In the genomic region with DNA sequence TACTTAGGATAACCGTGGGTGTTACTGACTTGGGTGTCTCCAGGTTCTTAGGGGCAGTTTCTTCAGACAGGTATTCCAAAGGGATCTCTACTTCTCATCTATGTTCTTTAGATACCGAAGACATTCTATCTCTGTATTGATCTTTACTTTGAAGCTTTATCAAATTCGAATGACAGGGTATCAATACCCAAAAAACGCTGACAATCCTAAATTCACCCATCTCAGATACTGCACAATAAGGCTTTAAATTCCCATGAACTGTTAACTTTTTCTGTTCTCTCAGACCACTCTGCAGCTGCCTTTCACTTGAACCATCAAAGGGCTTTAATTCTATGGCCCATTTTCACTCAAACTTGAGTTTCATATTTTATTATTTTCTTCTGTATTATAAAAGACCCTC, we compare ENCODE assay signal across 23 cellular contexts.
A peak's percentile ranks its signal among the peaks of the same experiment; 100 is the strongest.
DNase-seq lines count a peak whose midpoint lies in the region; ATAC-seq, FAIRE-seq and TF ChIP-seq lines count a peak whose summit lies in the region.
"Had no signal": no experiment of that assay in that cellular context is flagged by ENCODE, and none has a peak within 500 bp of the region (broad histone marks: within the 10 kb centered on the region; RNA-seq: fewer than 3 reads in every experiment).

No MANE protein-coding gene starts in this region.

- H3K4me1 ChIP-seq in HepG2 (ENCODE audit: insufficient read depth, low read length) (peaks cover 14% of the 10 kb centered on the region), right lobe of liver (no peaks in the 10 kb centered on the region), K562 (replicated peaks in 1 of 2; ENCODE audit: control insufficient read depth in 2 of 2, insufficient read depth in 2 of 2, low read length in 2 of 2) (peaks cover 21 to 25% of the 10 kb centered on the region in 2 experiments; a peak in 4 of 5 replicates)
- H3K4me1 ChIP-seq: BE2C had no signal

- WGBS in HepG2 (ENCODE audit: low lambda C conversion rate) = 77% methylated on average over 4 of the region's 4 CpGs
- 74% methylated on average over 4 of the region's 4 CpGs for WGBS in right lobe of liver (ENCODE audit: insufficient coverage, low coverage, low lambda C conversion rate, missing lambda C conversion rate)
- 50% methylated on average over 4 of the region's 4 CpGs for WGBS in K562 (ENCODE audit: insufficient coverage, low coverage, missing lambda C conversion rate)

- H3K9me3 Mint-ChIP-seq in stimulated activated memory B cell treated with anti-CD40 and anti-IgM and Interleukin-4, amounts not matched to agents 10 μg/mL and 1 μg/mL and 100 μg/mL, for 72 hours = peaks cover 3% of the 10 kb centered on the region
- H3K9me3 Mint-ChIP-seq in endothelial cell (ENCODE audit: unreplicated experiment) = no peaks in the 10 kb centered on the region
- H3K9me3 Mint-ChIP-seq: CD14-positive monocyte; CD4-positive, alpha-beta T cell; CD8-positive, alpha-beta memory T cell; GM23338; H9 had no signal

- TF ChIP-seq RAD21 in HepG2 (CRISPR knock-in tag; IDR thresholded peaks at IDR 0.05) (no peak), K562 (CRISPR knock-in tag; conservative IDR thresholded peaks at IDR 0.05 in 1 of 2, IDR thresholded peaks at IDR 0.05 in 1 of 2) (no peak)

- H3K27ac ChIP-seq in HepG2 (ENCODE audit: extremely low read length, insufficient read depth, low read length) = no peak overlapping the region
- no peak overlapping the region for H3K27ac ChIP-seq in right lobe of liver
- no peak overlapping the region for H3K27ac ChIP-seq in K562 (ENCODE audit: extremely low read depth, low read depth, low read length)
- H3K27ac ChIP-seq: 22Rv1; BLaER1 treated with 17β-estradiol and CSF1 and Interleukin-3, amounts not matched to agents 10 nM and 100 nM had no signal

- H3K36me3 Mint-ChIP-seq in stimulated activated memory B cell treated with anti-CD40 and anti-IgM and Interleukin-4, amounts not matched to agents 10 μg/mL and 1 μg/mL and 100 μg/mL, for 72 hours = peaks cover 28% of the 10 kb centered on the region
- H3K36me3 Mint-ChIP-seq in endothelial cell (ENCODE audit: low read depth, unreplicated experiment) = no peaks in the 10 kb centered on the region
- H3K36me3 Mint-ChIP-seq: CD14-positive monocyte had no signal

- TF ChIP-seq EP300 in HepG2 (IDR thresholded peaks at IDR 0.05; ENCODE audit: low read depth in 2 of 2, low read length in 2 of 2) (no peak), HepG2 (CRISPR knock-in tag; IDR thresholded peaks at IDR 0.05; ENCODE audit: borderline replicate concordance) (no peak), K562 (IDR thresholded peaks at IDR 0.05; ENCODE audit: low read length) (no peak)

- H2AFZ ChIP-seq in HepG2 (ENCODE audit: low read length) = no peak overlapping the region
- H2AFZ ChIP-seq in K562 (ENCODE audit: low read depth, low read length) = no peak overlapping the region
- H2AFZ ChIP-seq: GM23338 had no signal

- no peaks in the 10 kb centered on the region for H3K36me3 ChIP-seq in HepG2 (replicated peaks in 1 of 2; ENCODE audit: control insufficient read depth in 1 of 2, insufficient read depth in 2 of 2, low read length in 2 of 2)
- H3K36me3 ChIP-seq in right lobe of liver = no peaks in the 10 kb centered on the region
- no peaks in the 10 kb centered on the region for H3K36me3 ChIP-seq in K562 (ENCODE audit: control insufficient read depth, insufficient read depth, low read length)
- H3K36me3 ChIP-seq: BE2C; BLaER1 treated with 17β-estradiol and CSF1 and Interleukin-3, amounts not matched to agents 10 nM and 100 nM had no signal

- peak overlapping the region; percentile 93 for H3K27ac Mint-ChIP-seq in stimulated activated memory B cell treated with anti-CD40 and anti-IgM and Interleukin-4, amounts not matched to agents 10 μg/mL and 1 μg/mL and 100 μg/mL, for 72 hours
- H3K27ac Mint-ChIP-seq in endothelial cell (ENCODE audit: unreplicated experiment) = no peak overlapping the region
- H3K27ac Mint-ChIP-seq: CD14-positive monocyte; CD4-positive, alpha-beta T cell; GM23338; H9 had no signal

- H3K9ac ChIP-seq in HepG2 (ENCODE audit: insufficient read depth, low read depth, low read length) (no peak overlapping the region), K562 (ENCODE audit: insufficient read depth in 1 of 2, low read depth in 2 of 2, low read length in 2 of 2) (no peak overlapping the region)
- H3K9ac ChIP-seq: BLaER1 treated with 17β-estradiol and CSF1 and Interleukin-3, amounts not matched to agents 10 nM and 100 nM had no signal

- CTCF ChIA-PET in HepG2 (lab: Yijun Ruan, JAX; ENCODE audit: low intra/inter-chr PET ratio, low total read pairs) = no interaction called here
- CTCF ChIA-PET in K562 (lab: Yijun Ruan, JAX; ENCODE audit: low intra/inter-chr PET ratio) = no interaction called here

- no peaks in the 10 kb centered on the region for H4K20me1 ChIP-seq in HepG2 (ENCODE audit: insufficient read depth, low read length)
- 0 out of 2 replicates have a peak, but pooled peaks cover 5% of the 10 kb centered on the region for H4K20me1 ChIP-seq in K562 (replicated peaks; ENCODE audit: control insufficient read depth, insufficient read depth, low read length)
- H4K20me1 ChIP-seq: BLaER1 treated with 17β-estradiol and CSF1 and Interleukin-3, amounts not matched to agents 10 nM and 100 nM had no signal

- no peak overlapping the region for H3K4me3 Mint-ChIP-seq in stimulated activated memory B cell treated with anti-CD40 and anti-IgM and Interleukin-4, amounts not matched to agents 10 μg/mL and 1 μg/mL and 100 μg/mL, for 72 hours
- H3K4me3 Mint-ChIP-seq in endothelial cell (ENCODE audit: unreplicated experiment) = no peak overlapping the region
- H3K4me3 Mint-ChIP-seq: CD14-positive monocyte; CD4-positive, alpha-beta T cell; CD8-positive, alpha-beta memory T cell; GM23338; H9 had no signal

- no peaks in the 10 kb centered on the region for H3K9me3 ChIP-seq in HepG2 (ENCODE audit: low read length)
- H3K9me3 ChIP-seq in right lobe of liver = no peaks in the 10 kb centered on the region
- H3K9me3 ChIP-seq in K562 (replicated peaks; ENCODE audit: control insufficient read depth, insufficient read depth, low read depth, low read length) = no peaks in the 10 kb centered on the region
- H3K9me3 ChIP-seq: BE2C; BLaER1 treated with 17β-estradiol and CSF1 and Interleukin-3, amounts not matched to agents 10 nM and 100 nM had no signal

- in situ Hi-C loops in HepG2 (cut with HindIII; ENCODE audit: extremely low pct_ligation_motif_present, low pct_unique_long_range_greater_than_20kb) (no loop called here), K562 (cut with MboI) (no loop called here)

- intact Hi-C loops in HepG2 (cut with micrococcal nuclease; ENCODE audit: unreplicated experiment) (no loop called here), right lobe of liver (cut with DNase I) (no loop called here), K562 (cut with micrococcal nuclease) (no loop called here)

- FAIRE-seq in HepG2 (lab: Jason Lieb, UNC) (no peak), K562 (lab: Jason Lieb, UNC) (no peak)
- FAIRE-seq: A204.1, GM12891, GM18507 had no signal

- ATAC-seq in HepG2 (no peak), right lobe of liver (no peak), K562 (no peak)
- ATAC-seq in stimulated activated memory B cell treated with anti-CD40 and anti-IgM and Interleukin-4, amounts not matched to agents 10 μg/mL and 1 μg/mL and 100 μg/mL, for 72 hours = no peak
- ATAC-seq: GM23338, HCT116 had no signal

- DNase-seq in HepG2 (ENCODE audit: low spot score) = no peak
- DNase-seq in right lobe of liver = no peak
- DNase-seq in K562 (ENCODE audit: extremely low read depth in 1 of 4, low spot score in 3 of 4) = no peak
- no peak for DNase-seq in anterior cingulate cortex (lab: John Stamatoyannopoulos, UW)
- no peak for DNase-seq in endothelial cell (ENCODE audit: low spot score)
- DNase-seq: ACHN; AML-193; BE2C; CD4-positive, alpha-beta T cell; CD8-positive, alpha-beta memory T cell; DMS53; DMS79 treated with DMSO at 0.1 percent for 48 hours; GF-D8; H9 had no signal

- H3K79me2 ChIP-seq in HepG2 (ENCODE audit: insufficient read depth, low read length) (no peaks in the 10 kb centered on the region), K562 (ENCODE audit: control insufficient read depth, insufficient read depth, low read length) (peaks cover 31% of the 10 kb centered on the region)

- no TSS peak for BruUV-seq in HepG2 (replicated peaks; lab: Mats Ljungman, UMichigan)
- no TSS peak for BruUV-seq in K562 (replicated peaks; lab: Mats Ljungman, UMichigan)

- H3K27me3 ChIP-seq in HepG2 (ENCODE audit: control insufficient read depth in 1 of 2, insufficient read depth in 2 of 2, low read length in 2 of 2) (no peaks in the 10 kb centered on the region), right lobe of liver (no peaks in the 10 kb centered on the region), K562 (ENCODE audit: control insufficient read depth in 2 of 2, insufficient read depth in 2 of 2, low read length in 2 of 2) (no peaks in the 10 kb centered on the region)
- H3K27me3 ChIP-seq: BE2C; BLaER1 treated with 17β-estradiol and CSF1 and Interleukin-3, amounts not matched to agents 10 nM and 100 nM had no signal

- H3K27me3 Mint-ChIP-seq in stimulated activated memory B cell treated with anti-CD40 and anti-IgM and Interleukin-4, amounts not matched to agents 10 μg/mL and 1 μg/mL and 100 μg/mL, for 72 hours = no peaks in the 10 kb centered on the region
- H3K27me3 Mint-ChIP-seq in endothelial cell (ENCODE audit: unreplicated experiment) = no peaks in the 10 kb centered on the region
- H3K27me3 Mint-ChIP-seq: CD4-positive, alpha-beta T cell had no signal

- POLR2A ChIA-PET in HepG2 (lab: Yijun Ruan, JAX) = no interaction called here
- POLR2A ChIA-PET in K562 (lab: Yijun Ruan, JAX) = interaction anchor here (0.6 to 2.0 kb wide), 4 partner anchors 9 to 443 kb away, joined by 3 to 6 read pairs (median 4); no protein-coding TSS in a partner anchor

- H3K4me1 Mint-ChIP-seq in stimulated activated memory B cell treated with anti-CD40 and anti-IgM and Interleukin-4, amounts not matched to agents 10 μg/mL and 1 μg/mL and 100 μg/mL, for 72 hours = peaks cover 51% of the 10 kb centered on the region
- peaks cover 21% of the 10 kb centered on the region for H3K4me1 Mint-ChIP-seq in endothelial cell (ENCODE audit: unreplicated experiment)

- TF ChIP-seq CTCF in HepG2 (CRISPR knock-in tag; IDR thresholded peaks at IDR 0.05) (no peak), right lobe of liver (IDR thresholded peaks at IDR 0.05) (no peak), K562 (IDR thresholded peaks at IDR 0.05 in 2 of 3, conservative IDR thresholded peaks at IDR 0.05 in 1 of 3; ENCODE audit: insufficient read depth in 2 of 3, low read depth in 1 of 3, low read length in 3 of 3) (no peak), endothelial cell (IDR thresholded peaks at IDR 0.05; ENCODE audit: unreplicated experiment) (no peak)

- TF ChIP-seq POLR2A in HepG2 (IDR thresholded peaks at IDR 0.05; ENCODE audit: insufficient read depth in 1 of 2, low read depth in 2 of 2, low read length in 2 of 2) (no peak), right lobe of liver (IDR thresholded peaks at IDR 0.05) (no peak), K562 (conservative IDR thresholded peaks at IDR 0.05) (no peak)

- H3K9me1 ChIP-seq in K562 (ENCODE audit: control insufficient read depth, insufficient read depth, low read length) = no peaks in the 10 kb centered on the region

- no peak overlapping the region for H3K4me2 ChIP-seq in HepG2 (ENCODE audit: low read depth, low read length)
- H3K4me2 ChIP-seq in K562 (ENCODE audit: insufficient read depth, low read length) = no peak overlapping the region
- H3K4me2 ChIP-seq: BLaER1 treated with 17β-estradiol and CSF1 and Interleukin-3, amounts not matched to agents 10 nM and 100 nM; GM23338 had no signal

- H3K4me3 ChIP-seq in HepG2 (replicated peaks in 1 of 3; ENCODE audit: insufficient read depth in 1 of 3, low read depth in 2 of 3, low read length in 3 of 3) = no peak overlapping the region
- H3K4me3 ChIP-seq in right lobe of liver = no peak overlapping the region
- H3K4me3 ChIP-seq in K562 = no peak overlapping the region
- H3K4me3 ChIP-seq: BLaER1 treated with 17β-estradiol and CSF1 and Interleukin-3, amounts not matched to agents 10 nM and 100 nM; GM23338 had no signal

Comparison
In these comparisons a context has a peak if more than half of its experiments do, and no peak if none do; other contexts are left out.
1. Of the 241 proteins assayed by ChIP-seq in both HepG2 and K562: peak only in HepG2: none; only in K562: MAFG; in both: MAFF and MAFK; in neither: 238.